In the genomic region with DNA sequence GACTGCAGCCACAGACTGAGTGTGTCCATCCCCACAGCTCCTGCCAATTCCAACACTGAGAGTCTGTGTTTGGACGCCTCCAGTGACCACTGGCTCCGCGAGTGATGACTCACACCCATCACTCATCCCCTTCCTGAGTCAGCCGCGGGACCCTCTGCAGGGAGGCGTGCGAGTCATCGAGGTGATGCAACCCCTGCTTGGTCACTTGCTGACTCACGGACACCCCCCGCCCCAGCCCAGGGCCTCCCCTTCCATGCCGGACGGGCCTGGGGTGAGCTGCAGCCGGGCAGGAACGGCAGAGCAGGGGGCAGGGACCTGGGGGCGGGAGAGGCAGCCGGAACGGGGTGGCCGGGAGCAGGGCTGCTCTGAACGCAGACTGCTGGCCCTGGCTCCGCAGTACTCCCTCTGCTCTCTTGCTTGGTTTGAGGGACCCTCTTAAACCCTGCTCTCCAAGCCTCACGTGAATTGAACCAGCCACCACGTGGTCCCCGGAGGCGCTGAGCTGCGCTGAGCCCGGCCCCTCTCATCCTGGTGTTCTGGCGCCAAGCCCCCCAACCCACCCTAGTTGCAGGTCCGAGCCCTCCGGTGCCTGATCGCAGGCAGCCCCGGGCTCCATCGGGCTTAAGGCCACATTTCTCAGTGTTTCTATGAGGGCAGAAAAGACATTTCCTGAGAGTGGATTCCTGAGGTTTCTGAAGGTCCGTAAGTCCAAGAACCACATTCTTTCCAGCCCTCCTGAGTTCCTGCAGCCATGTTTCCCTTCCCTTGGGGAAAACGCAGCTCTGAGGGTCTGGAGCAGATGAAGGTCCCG, we compare ENCODE assay signal across 1 cellular context.
TF ChIP-seq lines count a peak whose summit lies in the region.

No MANE protein-coding gene starts in this region.

TF ChIP-seq in K562, 482 proteins besides CTCF, POLR2A, EP300 and RAD21 (continues in another document):
- TF ChIP-seq HMG20B (CRISPR knock-in tag; IDR thresholded peaks at IDR 0.05): no peak
- peak; percentile 86 for TF ChIP-seq DACH1 (IDR thresholded peaks at IDR 0.05; ENCODE audit: partially characterized antibody)
- TF ChIP-seq STAG1 (CRISPR knock-in tag; IDR thresholded peaks at IDR 0.05; ENCODE audit: borderline replicate concordance): peak; percentile 29; the same call in 1 of the 2 replicates
- no peak for TF ChIP-seq SIN3B (IDR thresholded peaks at IDR 0.05; ENCODE audit: low read depth)
- TF ChIP-seq CEBPB (tag; IDR thresholded peaks at IDR 0.05): peak; percentile 99
- peak; percentile 85 for TF ChIP-seq NCOA1 (IDR thresholded peaks at IDR 0.05; ENCODE audit: low read depth)
- peak; percentile 100 for TF ChIP-seq MEIS2 (IDR thresholded peaks at IDR 0.05; ENCODE audit: partially characterized antibody)
- peak in 1 of 2 experiments; percentile 42; a peak in 3 of 4 replicates for TF ChIP-seq NRF1 (conservative IDR thresholded peaks at IDR 0.05 in 1 of 2, IDR thresholded peaks at IDR 0.05 in 1 of 2)
- no peak for TF ChIP-seq SNIP1 (IDR thresholded peaks at IDR 0.05; ENCODE audit: low read depth)
- 0 out of 2 replicates have a peak, but pooled peaks have one; percentile 44 for TF ChIP-seq KLF13 (tag; IDR thresholded peaks at IDR 0.05; ENCODE audit: borderline replicate concordance, low read depth)
- TF ChIP-seq TBL1XR1 (IDR thresholded peaks at IDR 0.05; ENCODE audit: low read length in 2 of 2): peak in 1 of 2 experiments; percentile 80; a peak in 2 of 4 replicates
- peak; percentile 82; the same call in 1 of the 2 replicates for TF ChIP-seq NR4A1 (CRISPR knock-in tag; IDR thresholded peaks at IDR 0.05)
- TF ChIP-seq NR4A1 (tag; IDR thresholded peaks at IDR 0.05): peak; percentile 69
- TF ChIP-seq TAF1 (IDR thresholded peaks at IDR 0.05; ENCODE audit: control insufficient read depth, extremely low read depth, insufficient read depth, low read length, severe bottlenecking): peak; percentile 71
- TF ChIP-seq, protein P1, sequence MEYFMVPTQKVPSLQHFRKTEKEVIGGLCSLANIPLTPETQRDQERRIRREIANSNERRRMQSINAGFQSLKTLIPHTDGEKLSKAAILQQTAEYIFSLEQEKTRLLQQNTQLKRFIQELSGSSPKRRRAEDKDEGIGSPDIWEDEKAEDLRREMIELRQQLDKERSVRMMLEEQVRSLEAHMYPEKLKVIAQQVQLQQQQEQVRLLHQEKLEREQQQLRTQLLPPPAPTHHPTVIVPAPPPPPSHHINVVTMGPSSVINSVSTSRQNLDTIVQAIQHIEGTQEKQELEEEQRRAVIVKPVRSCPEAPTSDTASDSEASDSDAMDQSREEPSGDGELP (CRISPR knock-in tag; IDR thresholded peaks at IDR 0.05; ENCODE audit: borderline replicate concordance): peak; percentile 95
- peak; percentile 94; the same call in 1 of the 2 replicates for TF ChIP-seq FOXP1 (CRISPR knock-in tag; IDR thresholded peaks at IDR 0.05)
- TF ChIP-seq HMGN3 (IDR thresholded peaks at IDR 0.05; ENCODE audit: borderline replicate concordance, extremely low read depth, insufficient read length, low read depth, low read length): peak; percentile 97
- no peak for TF ChIP-seq NR3C1 (CRISPR knock-in tag; IDR thresholded peaks at IDR 0.05)
- TF ChIP-seq, protein P2, sequence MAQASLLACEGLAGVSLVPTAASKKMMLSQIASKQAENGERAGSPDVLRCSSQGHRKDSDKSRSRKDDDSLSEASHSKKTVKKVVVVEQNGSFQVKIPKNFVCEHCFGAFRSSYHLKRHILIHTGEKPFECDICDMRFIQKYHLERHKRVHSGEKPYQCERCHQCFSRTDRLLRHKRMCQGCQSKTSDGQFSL (CRISPR knock-in tag; IDR thresholded peaks at IDR 0.05): peak; percentile 83; the same call in 1 of the 2 replicates
- TF ChIP-seq, protein P2 (tag; IDR thresholded peaks at IDR 0.05): peak in 1 of 2 experiments; percentile 44; a peak in 1 of 4 replicates
- peak; percentile 71; the same call in 1 of the 2 replicates for TF ChIP-seq ZNF431 (CRISPR knock-in tag; IDR thresholded peaks at IDR 0.05)
- TF ChIP-seq TCF3 (CRISPR knock-in tag; IDR thresholded peaks at IDR 0.05): peak; percentile 63
- TF ChIP-seq CTBP1 (IDR thresholded peaks at IDR 0.05; ENCODE audit: borderline replicate concordance): peak; percentile 91
- no peak for TF ChIP-seq CSDE1 (IDR thresholded peaks at IDR 0.05)
- 0 out of 2 replicates have a peak, but pooled peaks have one; percentile 7 for TF ChIP-seq ZNF583 (CRISPR knock-in tag; IDR thresholded peaks at IDR 0.05)
- 0 out of 2 replicates have a peak, but pooled peaks have one; percentile 37 for TF ChIP-seq SP1 (CRISPR knock-in tag; IDR thresholded peaks at IDR 0.05)
- TF ChIP-seq YBX1 (IDR thresholded peaks at IDR 0.05): no peak
- peak; percentile 94 for TF ChIP-seq L3MBTL2 (IDR thresholded peaks at IDR 0.05)
- TF ChIP-seq NEUROD1 (IDR thresholded peaks at IDR 0.05; ENCODE audit: borderline replicate concordance, low read depth, low read length, partially characterized antibody): peak; percentile 95
- TF ChIP-seq, protein P3, sequence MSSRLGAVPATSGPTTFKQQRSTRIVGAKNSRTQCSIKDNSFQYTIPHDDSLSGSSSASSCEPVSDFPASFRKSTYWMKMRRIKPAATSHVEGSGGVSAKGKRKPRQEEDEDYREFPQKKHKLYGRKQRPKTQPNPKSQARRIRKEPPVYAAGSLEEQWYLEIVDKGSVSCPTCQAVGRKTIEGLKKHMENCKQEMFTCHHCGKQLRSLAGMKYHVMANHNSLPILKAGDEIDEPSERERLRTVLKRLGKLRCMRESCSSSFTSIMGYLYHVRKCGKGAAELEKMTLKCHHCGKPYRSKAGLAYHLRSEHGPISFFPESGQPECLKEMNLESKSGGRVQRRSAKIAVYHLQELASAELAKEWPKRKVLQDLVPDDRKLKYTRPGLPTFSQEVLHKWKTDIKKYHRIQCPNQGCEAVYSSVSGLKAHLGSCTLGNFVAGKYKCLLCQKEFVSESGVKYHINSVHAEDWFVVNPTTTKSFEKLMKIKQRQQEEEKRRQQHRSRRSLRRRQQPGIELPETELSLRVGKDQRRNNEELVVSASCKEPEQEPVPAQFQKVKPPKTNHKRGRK (tag; IDR thresholded peaks at IDR 0.05): no peak
- TF ChIP-seq MTA3 (IDR thresholded peaks at IDR 0.05; ENCODE audit: borderline replicate concordance): peak; percentile 92; the same call in 1 of the 2 replicates
- TF ChIP-seq FIP1L1 (IDR thresholded peaks at IDR 0.05; ENCODE audit: low read depth, low read length, poor library complexity, severe bottlenecking): peak; percentile 69
- peak; percentile 94 for TF ChIP-seq BHLHE40 (IDR thresholded peaks at IDR 0.05; ENCODE audit: low read length)
- peak; percentile 55; the same call in 1 of the 2 replicates for TF ChIP-seq ZSCAN32 (CRISPR knock-in tag; IDR thresholded peaks at IDR 0.05)
- TF ChIP-seq, protein P4, sequence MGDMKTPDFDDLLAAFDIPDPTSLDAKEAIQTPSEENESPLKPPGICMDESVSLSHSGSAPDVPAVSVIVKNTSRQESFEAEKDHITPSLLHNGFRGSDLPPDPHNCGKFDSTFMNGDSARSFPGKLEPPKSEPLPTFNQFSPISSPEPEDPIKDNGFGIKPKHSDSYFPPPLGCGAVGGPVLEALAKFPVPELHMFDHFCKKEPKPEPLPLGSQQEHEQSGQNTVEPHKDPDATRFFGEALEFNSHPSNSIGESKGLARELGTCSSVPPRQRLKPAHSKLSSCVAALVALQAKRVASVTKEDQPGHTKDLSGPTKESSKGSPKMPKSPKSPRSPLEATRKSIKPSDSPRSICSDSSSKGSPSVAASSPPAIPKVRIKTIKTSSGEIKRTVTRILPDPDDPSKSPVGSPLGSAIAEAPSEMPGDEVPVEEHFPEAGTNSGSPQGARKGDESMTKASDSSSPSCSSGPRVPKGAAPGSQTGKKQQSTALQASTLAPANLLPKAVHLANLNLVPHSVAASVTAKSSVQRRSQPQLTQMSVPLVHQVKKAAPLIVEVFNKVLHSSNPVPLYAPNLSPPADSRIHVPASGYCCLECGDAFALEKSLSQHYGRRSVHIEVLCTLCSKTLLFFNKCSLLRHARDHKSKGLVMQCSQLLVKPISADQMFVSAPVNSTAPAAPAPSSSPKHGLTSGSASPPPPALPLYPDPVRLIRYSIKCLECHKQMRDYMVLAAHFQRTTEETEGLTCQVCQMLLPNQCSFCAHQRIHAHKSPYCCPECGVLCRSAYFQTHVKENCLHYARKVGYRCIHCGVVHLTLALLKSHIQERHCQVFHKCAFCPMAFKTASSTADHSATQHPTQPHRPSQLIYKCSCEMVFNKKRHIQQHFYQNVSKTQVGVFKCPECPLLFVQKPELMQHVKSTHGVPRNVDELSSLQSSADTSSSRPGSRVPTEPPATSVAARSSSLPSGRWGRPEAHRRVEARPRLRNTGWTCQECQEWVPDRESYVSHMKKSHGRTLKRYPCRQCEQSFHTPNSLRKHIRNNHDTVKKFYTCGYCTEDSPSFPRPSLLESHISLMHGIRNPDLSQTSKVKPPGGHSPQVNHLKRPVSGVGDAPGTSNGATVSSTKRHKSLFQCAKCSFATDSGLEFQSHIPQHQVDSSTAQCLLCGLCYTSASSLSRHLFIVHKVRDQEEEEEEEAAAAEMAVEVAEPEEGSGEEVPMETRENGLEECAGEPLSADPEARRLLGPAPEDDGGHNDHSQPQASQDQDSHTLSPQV (IDR thresholded peaks at IDR 0.05): peak; percentile 98
- TF ChIP-seq ETV1 (tag; conservative IDR thresholded peaks at IDR 0.05; ENCODE audit: low read depth): peak; percentile 36
- TF ChIP-seq KLF16 (IDR thresholded peaks at IDR 0.05): 0 out of 2 replicates have a peak, but pooled peaks have one; percentile 11
- TF ChIP-seq TAF9B (IDR thresholded peaks at IDR 0.05; ENCODE audit: partially characterized antibody): peak; percentile 100
- TF ChIP-seq, protein P5, sequence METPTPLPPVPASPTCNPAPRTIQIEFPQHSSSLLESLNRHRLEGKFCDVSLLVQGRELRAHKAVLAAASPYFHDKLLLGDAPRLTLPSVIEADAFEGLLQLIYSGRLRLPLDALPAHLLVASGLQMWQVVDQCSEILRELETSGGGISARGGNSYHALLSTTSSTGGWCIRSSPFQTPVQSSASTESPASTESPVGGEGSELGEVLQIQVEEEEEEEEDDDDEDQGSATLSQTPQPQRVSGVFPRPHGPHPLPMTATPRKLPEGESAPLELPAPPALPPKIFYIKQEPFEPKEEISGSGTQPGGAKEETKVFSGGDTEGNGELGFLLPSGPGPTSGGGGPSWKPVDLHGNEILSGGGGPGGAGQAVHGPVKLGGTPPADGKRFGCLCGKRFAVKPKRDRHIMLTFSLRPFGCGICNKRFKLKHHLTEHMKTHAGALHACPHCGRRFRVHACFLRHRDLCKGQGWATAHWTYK (CRISPR knock-in tag; IDR thresholded peaks at IDR 0.05): 0 out of 2 replicates have a peak, but pooled peaks have one; percentile 1
- TF ChIP-seq SMARCA4 (IDR thresholded peaks at IDR 0.05): peak; percentile 99
- peak; percentile 83 for TF ChIP-seq NCOR1 (IDR thresholded peaks at IDR 0.05)
- TF ChIP-seq CBX8 (IDR thresholded peaks at IDR 0.05; ENCODE audit: borderline replicate concordance, extremely low read depth, low read depth, low read length, poor library complexity, severe bottlenecking): no peak
- peak; percentile 84 for TF ChIP-seq CXXC5 (CRISPR knock-in tag; IDR thresholded peaks at IDR 0.05)
- TF ChIP-seq, protein P6, sequence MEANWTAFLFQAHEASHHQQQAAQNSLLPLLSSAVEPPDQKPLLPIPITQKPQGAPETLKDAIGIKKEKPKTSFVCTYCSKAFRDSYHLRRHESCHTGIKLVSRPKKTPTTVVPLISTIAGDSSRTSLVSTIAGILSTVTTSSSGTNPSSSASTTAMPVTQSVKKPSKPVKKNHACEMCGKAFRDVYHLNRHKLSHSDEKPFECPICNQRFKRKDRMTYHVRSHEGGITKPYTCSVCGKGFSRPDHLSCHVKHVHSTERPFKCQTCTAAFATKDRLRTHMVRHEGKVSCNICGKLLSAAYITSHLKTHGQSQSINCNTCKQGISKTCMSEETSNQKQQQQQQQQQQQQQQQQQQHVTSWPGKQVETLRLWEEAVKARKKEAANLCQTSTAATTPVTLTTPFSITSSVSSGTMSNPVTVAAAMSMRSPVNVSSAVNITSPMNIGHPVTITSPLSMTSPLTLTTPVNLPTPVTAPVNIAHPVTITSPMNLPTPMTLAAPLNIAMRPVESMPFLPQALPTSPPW (CRISPR knock-in tag; IDR thresholded peaks at IDR 0.05): peak; percentile 94
- TF ChIP-seq, protein P7, sequence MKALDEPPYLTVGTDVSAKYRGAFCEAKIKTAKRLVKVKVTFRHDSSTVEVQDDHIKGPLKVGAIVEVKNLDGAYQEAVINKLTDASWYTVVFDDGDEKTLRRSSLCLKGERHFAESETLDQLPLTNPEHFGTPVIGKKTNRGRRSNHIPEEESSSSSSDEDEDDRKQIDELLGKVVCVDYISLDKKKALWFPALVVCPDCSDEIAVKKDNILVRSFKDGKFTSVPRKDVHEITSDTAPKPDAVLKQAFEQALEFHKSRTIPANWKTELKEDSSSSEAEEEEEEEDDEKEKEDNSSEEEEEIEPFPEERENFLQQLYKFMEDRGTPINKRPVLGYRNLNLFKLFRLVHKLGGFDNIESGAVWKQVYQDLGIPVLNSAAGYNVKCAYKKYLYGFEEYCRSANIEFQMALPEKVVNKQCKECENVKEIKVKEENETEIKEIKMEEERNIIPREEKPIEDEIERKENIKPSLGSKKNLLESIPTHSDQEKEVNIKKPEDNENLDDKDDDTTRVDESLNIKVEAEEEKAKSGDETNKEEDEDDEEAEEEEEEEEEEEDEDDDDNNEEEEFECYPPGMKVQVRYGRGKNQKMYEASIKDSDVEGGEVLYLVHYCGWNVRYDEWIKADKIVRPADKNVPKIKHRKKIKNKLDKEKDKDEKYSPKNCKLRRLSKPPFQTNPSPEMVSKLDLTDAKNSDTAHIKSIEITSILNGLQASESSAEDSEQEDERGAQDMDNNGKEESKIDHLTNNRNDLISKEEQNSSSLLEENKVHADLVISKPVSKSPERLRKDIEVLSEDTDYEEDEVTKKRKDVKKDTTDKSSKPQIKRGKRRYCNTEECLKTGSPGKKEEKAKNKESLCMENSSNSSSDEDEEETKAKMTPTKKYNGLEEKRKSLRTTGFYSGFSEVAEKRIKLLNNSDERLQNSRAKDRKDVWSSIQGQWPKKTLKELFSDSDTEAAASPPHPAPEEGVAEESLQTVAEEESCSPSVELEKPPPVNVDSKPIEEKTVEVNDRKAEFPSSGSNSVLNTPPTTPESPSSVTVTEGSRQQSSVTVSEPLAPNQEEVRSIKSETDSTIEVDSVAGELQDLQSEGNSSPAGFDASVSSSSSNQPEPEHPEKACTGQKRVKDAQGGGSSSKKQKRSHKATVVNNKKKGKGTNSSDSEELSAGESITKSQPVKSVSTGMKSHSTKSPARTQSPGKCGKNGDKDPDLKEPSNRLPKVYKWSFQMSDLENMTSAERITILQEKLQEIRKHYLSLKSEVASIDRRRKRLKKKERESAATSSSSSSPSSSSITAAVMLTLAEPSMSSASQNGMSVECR (CRISPR knock-in tag; IDR thresholded peaks at IDR 0.05): peak; percentile 75
- no peak for TF ChIP-seq SRSF9 (IDR thresholded peaks at IDR 0.05; ENCODE audit: borderline replicate concordance, low read depth, low read length)
- TF ChIP-seq ETV6 (IDR thresholded peaks at IDR 0.05; ENCODE audit: borderline replicate concordance in 1 of 2, low read depth in 2 of 2, low read length in 1 of 2): no peak
- peak; percentile 91; the same call in 1 of the 2 replicates for TF ChIP-seq ETV6 (CRISPR knock-in tag; IDR thresholded peaks at IDR 0.05; ENCODE audit: borderline replicate concordance)
